Comparison of ENCODE assay signal across 19 cellular contexts in genomic region chr12:122866379-122866778, GRCh38. TPM values are rescaled to one million over a fixed set of nuclear protein-coding genes. Genes with fewer than 3 reads are reported as not detected.
DNase-seq lines count a peak whose midpoint lies in the region; ATAC-seq and TF ChIP-seq lines count a peak whose summit lies in the region.
"Had no signal": no experiment of that assay in that cellular context is flagged by ENCODE, and none has a peak within 500 bp of the region (broad histone marks: within the 10 kb centered on the region; RNA-seq: fewer than 3 reads in every experiment).

No MANE protein-coding gene starts in this region.

- no peak for TF ChIP-seq CTCF in MCF 10A (IDR thresholded peaks at IDR 0.05; ENCODE audit: unreplicated experiment)
- TF ChIP-seq CTCF in psoas muscle (IDR thresholded peaks at IDR 0.05), result no peak

- H3K9me3 Mint-ChIP-seq in MCF 10A (ENCODE audit: unreplicated experiment), result no peaks in the 10 kb centered on the region
- H3K9me3 Mint-ChIP-seq: stimulated activated naive CD8-positive, alpha-beta T cell treated with anti-CD3 and anti-CD28 coated beads, Interleukin-15, amount 100 ng/mL, for 72 hours had no signal

- WGBS in right cardiac atrium, result 87% methylated on average over 17 of the region's 17 CpGs
- 76 to 82% (median 81%) methylated on average over 17 of the region's 17 CpGs for WGBS in psoas muscle, 3 donors

- peak overlapping the region; percentile 17 for H3K27ac ChIP-seq in right cardiac atrium (ENCODE audit: low read length)
- H3K27ac ChIP-seq in psoas muscle, result peak overlapping the region; percentile 78
- H3K27ac ChIP-seq: ascending aorta, parathyroid adenoma, vagina had no signal

- H3K9me3 ChIP-seq in right cardiac atrium (ENCODE audit: control insufficient read depth, low read length), result no peaks in the 10 kb centered on the region
- no peaks in the 10 kb centered on the region for H3K9me3 ChIP-seq in psoas muscle
- H3K9me3 ChIP-seq: ascending aorta, HAP-1, Peyer's patch, vagina had no signal

- no peak overlapping the region for H3K4me3 Mint-ChIP-seq in MCF 10A (ENCODE audit: unreplicated experiment)
- H3K4me3 Mint-ChIP-seq: activated CD8-positive, alpha-beta memory T cell treated with anti-CD3 and anti-CD28 coated beads, Interleukin-2, amount 10 ng/mL, durations not matched to agents 7 days and 5 days; stimulated activated naive CD8-positive, alpha-beta T cell treated with anti-CD3 and anti-CD28 coated beads, Interleukin-15, amount 100 ng/mL, for 72 hours had no signal

- H3K4me3 ChIP-seq in right cardiac atrium (ENCODE audit: low read length), result no peak overlapping the region
- H3K4me3 ChIP-seq in psoas muscle, result no peak overlapping the region
- H3K4me3 ChIP-seq: ascending aorta, HAP-1, Peyer's patch, vagina had no signal

- peaks cover 0 to 27% of the 10 kb centered on the region in 2 donors for H3K36me3 ChIP-seq in psoas muscle (ENCODE audit: insufficient read depth in 1 of 2, low read depth in 1 of 2)

- H3K27me3 ChIP-seq in right cardiac atrium (ENCODE audit: control insufficient read depth, insufficient read depth) (no peaks in the 10 kb centered on the region), psoas muscle (ENCODE audit: insufficient read depth in 3 of 3, low read length in 2 of 3) (no peaks in the 10 kb centered on the region)
- H3K27me3 ChIP-seq: ascending aorta, Peyer's patch, vagina had no signal

- POLR2A ChIA-PET in MCF 10A (lab: Yijun Ruan, JAX), result interaction anchor here (1.6 to 3.6 kb wide), 2 partner anchors 28 to 80 kb away, joined by 5 to 12 read pairs; no protein-coding TSS in a partner anchor

- DNase-seq in D341Med (ENCODE audit: low spot score), result peak; percentile 28
- DNase-seq in MCF 10A (ENCODE audit: unreplicated experiment), result no peak
- DNase-seq in right cardiac atrium, result peak in 1 of 3 donors; percentile 57
- no peak for DNase-seq in psoas muscle
- DNase-seq: activated CD4-positive, CD25-positive, alpha-beta regulatory T cell; activated CD8-positive, alpha-beta memory T cell treated with anti-CD3 and anti-CD28 coated beads, Interleukin-2, amount 10 ng/mL, durations not matched to agents 7 days and 5 days; activated naive CD4-positive, alpha-beta T cell; cortex of kidney; NCI-H2029; stimulated activated naive CD8-positive, alpha-beta T cell treated with anti-CD3 and anti-CD28 coated beads, Interleukin-15, amount 100 ng/mL, for 72 hours had no signal

- no peak overlapping the region for H3K27ac Mint-ChIP-seq in MCF 10A (ENCODE audit: low read depth, unreplicated experiment)
- H3K27ac Mint-ChIP-seq: activated CD8-positive, alpha-beta memory T cell treated with anti-CD3 and anti-CD28 coated beads, Interleukin-2, amount 10 ng/mL, durations not matched to agents 7 days and 5 days had no signal

- BruUV-seq in MCF 10A (replicated peaks; lab: Mats Ljungman, UMichigan), result TSS peak; percentile 24

- no peaks in the 10 kb centered on the region for H3K27me3 Mint-ChIP-seq in MCF 10A (ENCODE audit: insufficient read depth, unreplicated experiment)
- H3K27me3 Mint-ChIP-seq: activated CD8-positive, alpha-beta memory T cell treated with anti-CD3 and anti-CD28 coated beads, Interleukin-2, amount 10 ng/mL, durations not matched to agents 7 days and 5 days; stimulated activated naive CD8-positive, alpha-beta T cell treated with anti-CD3 and anti-CD28 coated beads, Interleukin-15, amount 100 ng/mL, for 72 hours had no signal

- peaks cover 5% of the 10 kb centered on the region for H3K4me1 ChIP-seq in right cardiac atrium (ENCODE audit: control insufficient read depth, insufficient read depth, low read length)
- peaks cover 38% of the 10 kb centered on the region for H3K4me1 ChIP-seq in psoas muscle

- intact Hi-C loops in MCF 10A (cut with micrococcal nuclease) (no loop called here), right cardiac atrium (cut with DNase I) (loop anchor here in 1 of 4 donors (10.0 kb wide), 1 partner anchor 368 kb away; the partner anchor contains the start of genes MPHOSPH9 and MTRFR), psoas muscle (cut with DNase I) (no loop called here)

- H3K4me1 Mint-ChIP-seq in MCF 10A (ENCODE audit: insufficient read depth, unreplicated experiment), result peaks cover 18% of the 10 kb centered on the region

- no peak for ATAC-seq in right cardiac atrium
- ATAC-seq in psoas muscle, result peak in 1 of 4 donors; percentile 16
- ATAC-seq in GM21423 (IDR thresholded peaks at IDR 0.05; ENCODE audit: unreplicated experiment), result no peak
- ATAC-seq in GM18873 (IDR thresholded peaks at IDR 0.05; ENCODE audit: low FRiP score, unreplicated experiment), result no peak
- ATAC-seq in HG02588 (IDR thresholded peaks at IDR 0.05; ENCODE audit: unreplicated experiment), result no peak
- ATAC-seq in SK-N-SH treated with all-trans-retinoic acid at 6 μM for 48 hours, result no peak
- ATAC-seq: activated CD8-positive, alpha-beta memory T cell treated with anti-CD3 and anti-CD28 coated beads, Interleukin-2, amount 10 ng/mL, durations not matched to agents 7 days and 5 days had no signal

- CTCF ChIA-PET in MCF 10A (lab: Yijun Ruan, JAX), result interaction anchor here (1.1 to 3.2 kb wide), 3 partner anchors 9 to 82 kb away, joined by 3 to 16 read pairs (median 4); no protein-coding TSS in a partner anchor

- H3K36me3 Mint-ChIP-seq in MCF 10A (ENCODE audit: insufficient read depth, unreplicated experiment), result peaks cover 69% of the 10 kb centered on the region

TF ChIP-seq in SK-N-SH treated with all-trans-retinoic acid at 6 μM for 48 hours, 23 proteins besides CTCF, POLR2A, EP300 and RAD21 (continues in another document):
- TF ChIP-seq BACH2 (CRISPR knock-in tag; IDR thresholded peaks at IDR 0.05; ENCODE audit: borderline replicate concordance), result no peak
- no peak for TF ChIP-seq ZFP3 (CRISPR knock-in tag; IDR thresholded peaks at IDR 0.05)
- no peak for TF ChIP-seq ESRRG (CRISPR knock-in tag; IDR thresholded peaks at IDR 0.05)
- no peak for TF ChIP-seq ZNF8 (CRISPR knock-in tag; IDR thresholded peaks at IDR 0.05)
- TF ChIP-seq SNAI2 (CRISPR knock-in tag; IDR thresholded peaks at IDR 0.05), result no peak
- TF ChIP-seq ZC3H10 (CRISPR knock-in tag; IDR thresholded peaks at IDR 0.05), result no peak
- TF ChIP-seq ISL1 (CRISPR knock-in tag; IDR thresholded peaks at IDR 0.05), result no peak
- no peak for TF ChIP-seq RARB (CRISPR knock-in tag; IDR thresholded peaks at IDR 0.05)
- TF ChIP-seq POU6F1 (CRISPR knock-in tag; IDR thresholded peaks at IDR 0.05; ENCODE audit: borderline replicate concordance, low read depth), result no peak
- no peak for TF ChIP-seq CSDC2 (CRISPR knock-in tag; IDR thresholded peaks at IDR 0.05)
- no peak for TF ChIP-seq TOX (CRISPR knock-in tag; IDR thresholded peaks at IDR 0.05; ENCODE audit: borderline replicate concordance)
- no peak for TF ChIP-seq TSHZ2 (CRISPR knock-in tag; IDR thresholded peaks at IDR 0.05)
- no peak for TF ChIP-seq ARNTL (CRISPR knock-in tag; IDR thresholded peaks at IDR 0.05; ENCODE audit: borderline replicate concordance, low read depth)
- TF ChIP-seq ZNF565 (CRISPR knock-in tag; conservative IDR thresholded peaks at IDR 0.05; ENCODE audit: low read depth), result no peak
- no peak for TF ChIP-seq TCF4 (CRISPR knock-in tag; IDR thresholded peaks at IDR 0.05; ENCODE audit: borderline replicate concordance)
- TF ChIP-seq PPARA (CRISPR knock-in tag; IDR thresholded peaks at IDR 0.05; ENCODE audit: borderline replicate concordance), result no peak

RNA-seq across cellular contexts. Expression of gene VPS37B, which starts 29.5 kb away (rescaled TPM):
- total RNA-seq in MCF 10A (2022), result 33.8 and 37.6 TPM in 2 replicates
- 10 to 100 TPM; 17.9 to 22.2 (median 18.9) TPM for total RNA-seq in right cardiac atrium
- 21.1 TPM for polyA plus RNA-seq in right cardiac atrium
- total RNA-seq in psoas muscle, result 10 to 100 TPM in 2 of 4 donors, 1 to 10 TPM in 2; 8.9 to 11.1 (median 9.9) TPM
- 1 to 10 TPM; 3.2 to 7.7 (median 5.9) TPM for polyA plus RNA-seq in psoas muscle

RNA-seq across cellular contexts. Expression of gene HIP1R, which starts 31.1 kb away (rescaled TPM):
- 41.6 and 44.6 TPM in 2 replicates for total RNA-seq in MCF 10A (2022)
- total RNA-seq in right cardiac atrium, result 10 to 100 TPM; 25.0 to 48.7 (median 34.2) TPM
- polyA plus RNA-seq in right cardiac atrium, result 34.9 TPM
- 10 to 100 TPM in 2 of 4 donors, 1 to 10 TPM in 2; 6.2 to 13.4 (median 9.7) TPM for total RNA-seq in psoas muscle
- 10 to 100 TPM in 1 of 3 donors, 1 to 10 TPM in 2; 4.5 to 17.6 (median 8.0) TPM for polyA plus RNA-seq in psoas muscle
